8 cellular contexts compared by ENCODE assay signal in genomic region chr1:1309525-1310385, GRCh38. TPM values are rescaled to one million over a fixed set of nuclear protein-coding genes. Genes with fewer than 3 reads are reported as not detected.
DNase-seq lines count a peak whose midpoint lies in the region; ATAC-seq and TF ChIP-seq lines count a peak whose summit lies in the region.

No MANE protein-coding gene starts in this region.

- H3K79me2 ChIP-seq in parathyroid adenoma, result no peaks in the 10 kb centered on the region

- TF ChIP-seq CTCF in GM06990 (IDR thresholded peaks at IDR 0.05; ENCODE audit: insufficient read depth, low read length, poor library complexity, severe bottlenecking) (no peak), epithelial cell of esophagus (IDR thresholded peaks at IDR 0.05; ENCODE audit: insufficient read depth, low read depth, low read length, missing control alignments) (no peak), parathyroid adenoma (IDR thresholded peaks at IDR 0.05) (no peak)

- peak overlapping the region; percentile 86 for H3K4me2 ChIP-seq in parathyroid adenoma (ENCODE audit: low read length)

- H3K4me1 ChIP-seq in parathyroid adenoma, result peaks cover 3% of the 10 kb centered on the region

- ATAC-seq in GM18861 (IDR thresholded peaks at IDR 0.05; ENCODE audit: unreplicated experiment) (no peak), HG02763 (IDR thresholded peaks at IDR 0.05; ENCODE audit: unreplicated experiment) (no peak)

- H3K27ac ChIP-seq in parathyroid adenoma, result no peak overlapping the region

- H3K4me3 ChIP-seq in GM06990 (replicated peaks; ENCODE audit: low read depth, low read length) (peak overlapping the region; percentile 87), epithelial cell of esophagus (ENCODE audit: low read length) (peak overlapping the region; percentile 56), parathyroid adenoma (ENCODE audit: low read depth, low read length) (peak overlapping the region; percentile 85)

- peaks cover 25% of the 10 kb centered on the region for H3K36me3 ChIP-seq in GM06990 (ENCODE audit: control insufficient read depth, insufficient read depth, low read length)
- no peaks in the 10 kb centered on the region for H3K36me3 ChIP-seq in parathyroid adenoma (ENCODE audit: control insufficient read depth, insufficient read depth, low read length)

- DNase-seq in GM06990 (ENCODE audit: extremely low read depth, insufficient read length) (no peak), epithelial cell of esophagus (ENCODE audit: low read depth) (no peak), mesenteric fat pad (ENCODE audit: low spot score) (no peak), D341Med (ENCODE audit: low spot score) (no peak)

- no peaks in the 10 kb centered on the region for H3K9me3 ChIP-seq in parathyroid adenoma (ENCODE audit: control insufficient read depth, low read length)

- no peaks in the 10 kb centered on the region for H3K27me3 ChIP-seq in GM06990 (replicated peaks; ENCODE audit: control insufficient read depth, insufficient read depth, low read length)
- no peaks in the 10 kb centered on the region for H3K27me3 ChIP-seq in parathyroid adenoma (ENCODE audit: control insufficient read depth, insufficient read depth, low read length)

- H3K9ac ChIP-seq in parathyroid adenoma, result no peak overlapping the region

- no peak overlapping the region for H2AFZ ChIP-seq in parathyroid adenoma

TF ChIP-seq in PFSK-1, 5 proteins besides CTCF, POLR2A, EP300 and RAD21:
- TF ChIP-seq FOXP2 (optimal IDR thresholded peaks at IDR 0.05; ENCODE audit: borderline replicate concordance, extremely low read depth, extremely low read length, insufficient read depth) (no peak), POLR2AphosphoS5 (IDR thresholded peaks at IDR 0.05; ENCODE audit: low read depth, low read length) (0 out of 2 replicates have a peak, but pooled peaks have one; percentile 36)

RNA-seq across cellular contexts. Expression of gene PUSL1, which starts 1.4 kb away (rescaled TPM):
- polyA plus RNA-seq in PFSK-1 (2012; ENCODE audit: insufficient read length, low read depth), result 87.9 TPM
- total RNA-seq in mesenteric fat pad, result 11.6 TPM

RNA-seq across cellular contexts. Expression of gene ACAP3, which starts 2.0 kb away (rescaled TPM):
- polyA plus RNA-seq in PFSK-1 (2012; ENCODE audit: insufficient read length, low read depth), result 74.8 TPM
- total RNA-seq in mesenteric fat pad, result 36.6 TPM

RNA-seq across cellular contexts. Expression of gene INTS11, which starts 14.7 kb away (rescaled TPM):
- polyA plus RNA-seq in PFSK-1 (2012; ENCODE audit: insufficient read length, low read depth), result 298 TPM
- total RNA-seq in mesenteric fat pad, result 74.7 TPM

RNA-seq across cellular contexts. Expression of gene CPTP, which starts 14.8 kb away (rescaled TPM):
- 70.2 TPM for polyA plus RNA-seq in PFSK-1 (2012; ENCODE audit: insufficient read length, low read depth)
- total RNA-seq in mesenteric fat pad, result 19.7 TPM

RNA-seq across cellular contexts. Expression of gene TAS1R3, which starts 21.3 kb away (rescaled TPM):
- polyA plus RNA-seq in PFSK-1 (2012; ENCODE audit: insufficient read length, low read depth), result 1.1 TPM
- total RNA-seq in mesenteric fat pad, result 0.19 TPM
